Comparison of ENCODE assay signal across 10 cellular contexts in genomic region chr9:136656795-136657611, GRCh38. TPM values are rescaled to one million over a fixed set of nuclear protein-coding genes. Genes with fewer than 3 reads are reported as not detected.
DNase-seq lines count a peak whose midpoint lies in the region; ATAC-seq and TF ChIP-seq lines count a peak whose summit lies in the region.
"Had no signal": no experiment of that assay in that cellular context is flagged by ENCODE, and none has a peak within 500 bp of the region (broad histone marks: within the 10 kb centered on the region; RNA-seq: fewer than 3 reads in every experiment).

No MANE protein-coding gene starts in this region.

- H3K9me3 ChIP-seq in esophagus squamous epithelium (no peaks in the 10 kb centered on the region), sigmoid colon (no peaks in the 10 kb centered on the region)

- DNase-seq in NOMO-1 (lab: John Stamatoyannopoulos, UW; ENCODE audit: unreplicated experiment in 2 of 2) (peak; percentile 66 to 73), esophagus squamous epithelium (lab: John Stamatoyannopoulos, UW) (no peak), sigmoid colon (no peak)
- DNase-seq in activated naive CD4-positive, alpha-beta T cell treated with anti-CD3 and anti-CD28 coated beads, Interleukin-2, amount 50 U/mL, for 72 hours (ENCODE audit: low spot score in 2 of 2) = no peak
- DNase-seq: naive thymus-derived CD8-positive, alpha-beta T cell; NCI-H345; stimulated activated CD4-positive, alpha-beta T cell treated with anti-CD3 and anti-CD28 coated beads, Interleukin-12 subunit alpha, Interleukin-12 subunit beta, amount 100 ng/mL, for 4 hours had no signal

- intact Hi-C loops in esophagus squamous epithelium (cut with DNase I) = no loop called here
- intact Hi-C loops in sigmoid colon (cut with DNase I) = no loop called here

- TF ChIP-seq EP300 in Ishikawa (IDR thresholded peaks at IDR 0.05; ENCODE audit: borderline replicate concordance) (no peak), sigmoid colon (IDR thresholded peaks at IDR 0.05) (no peak)

- TF ChIP-seq CTCF in esophagus squamous epithelium (IDR thresholded peaks at IDR 0.05) (no peak), sigmoid colon (IDR thresholded peaks at IDR 0.05) (no peak)

- ATAC-seq in GM19467 (IDR thresholded peaks at IDR 0.05; ENCODE audit: unreplicated experiment) (no peak), HG03442 (IDR thresholded peaks at IDR 0.05; ENCODE audit: unreplicated experiment) (no peak)
- no peak for ATAC-seq in activated naive CD4-positive, alpha-beta T cell treated with anti-CD3 and anti-CD28 coated beads, Interleukin-2, amount 50 U/mL, for 72 hours
- ATAC-seq: naive thymus-derived CD8-positive, alpha-beta T cell had no signal

- peak overlapping the region in 2 of 4 donors; percentile 15 to 34 for H3K4me3 ChIP-seq in esophagus squamous epithelium
- peak overlapping the region in 1 of 4 donors; percentile 6 for H3K4me3 ChIP-seq in sigmoid colon

- H3K27me3 ChIP-seq in esophagus squamous epithelium (peaks cover 0 to 89% (median 2%) of the 10 kb centered on the region in 4 donors), sigmoid colon (peaks cover 3 to 52% (median 8%) of the 10 kb centered on the region in 3 donors)

- H3K4me1 ChIP-seq in esophagus squamous epithelium (peaks cover 0 to 60% (median 6%) of the 10 kb centered on the region in 3 donors), sigmoid colon (no peaks in the 10 kb centered on the region)

- H3K36me3 Mint-ChIP-seq in activated naive CD4-positive, alpha-beta T cell treated with anti-CD3 and anti-CD28 coated beads, Interleukin-2, amount 50 U/mL, for 72 hours = peaks cover 0 to 5% of the 10 kb centered on the region in 2 donors
- H3K36me3 Mint-ChIP-seq: naive thymus-derived CD8-positive, alpha-beta T cell had no signal

- TF ChIP-seq RAD21 in Ishikawa (IDR thresholded peaks at IDR 0.05; ENCODE audit: low read depth) = no peak

- TF ChIP-seq POLR2A in esophagus squamous epithelium (IDR thresholded peaks at IDR 0.05) (no peak), sigmoid colon (IDR thresholded peaks at IDR 0.05) (no peak)

- H3K27ac ChIP-seq in esophagus squamous epithelium = peak overlapping the region; percentile 31 to 84 (median 70)
- H3K27ac ChIP-seq in sigmoid colon = peak overlapping the region; percentile 48 to 67 (median 58)

- H3K9me3 Mint-ChIP-seq in activated naive CD4-positive, alpha-beta T cell treated with anti-CD3 and anti-CD28 coated beads, Interleukin-2, amount 50 U/mL, for 72 hours = no peaks in the 10 kb centered on the region
- H3K9me3 Mint-ChIP-seq: naive thymus-derived CD8-positive, alpha-beta T cell had no signal

- H3K36me3 ChIP-seq in esophagus squamous epithelium (no peaks in the 10 kb centered on the region), sigmoid colon (no peaks in the 10 kb centered on the region)

- no peak overlapping the region for H3K27ac Mint-ChIP-seq in activated naive CD4-positive, alpha-beta T cell treated with anti-CD3 and anti-CD28 coated beads, Interleukin-2, amount 50 U/mL, for 72 hours

- WGBS in esophagus squamous epithelium, 2 donors = 60% methylated on average over 2 of the region's 37 CpGs
- 38 to 52% methylated on average over 37 of the region's 37 CpGs for WGBS in sigmoid colon, 2 donors

TF ChIP-seq in Ishikawa, 13 proteins besides CTCF, POLR2A, EP300 and RAD21:
- TF ChIP-seq, protein P1, sequence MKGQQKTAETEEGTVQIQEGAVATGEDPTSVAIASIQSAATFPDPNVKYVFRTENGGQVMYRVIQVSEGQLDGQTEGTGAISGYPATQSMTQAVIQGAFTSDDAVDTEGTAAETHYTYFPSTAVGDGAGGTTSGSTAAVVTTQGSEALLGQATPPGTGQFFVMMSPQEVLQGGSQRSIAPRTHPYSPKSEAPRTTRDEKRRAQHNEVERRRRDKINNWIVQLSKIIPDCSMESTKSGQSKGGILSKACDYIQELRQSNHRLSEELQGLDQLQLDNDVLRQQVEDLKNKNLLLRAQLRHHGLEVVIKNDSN (IDR thresholded peaks at IDR 0.05) = 0 out of 2 replicates have a peak, but pooled peaks have one; percentile 33
- TF ChIP-seq ZBTB7A (IDR thresholded peaks at IDR 0.05; ENCODE audit: low read depth) = no peak
- TF ChIP-seq EGR1 (IDR thresholded peaks at IDR 0.05) = no peak
- no peak for TF ChIP-seq NFIC (IDR thresholded peaks at IDR 0.05)
- no peak for TF ChIP-seq YY1 (IDR thresholded peaks at IDR 0.05; ENCODE audit: low read depth)

RNA-seq across cellular contexts. Expression of gene EGFL7, which starts 5.7 kb away (rescaled TPM):
- 10 to 100 TPM in 2 of 4 donors, 1 to 10 TPM in 2; 5.2 to 41.2 (median 21.2) TPM for total RNA-seq in esophagus squamous epithelium
- total RNA-seq in sigmoid colon = 10 to 100 TPM; 31.0 to 75.6 (median 46.0) TPM
- 10 to 100 TPM in 2 of 3 donors, 1 to 10 TPM in 1; 6.0 to 43.5 (median 27.6) TPM for polyA plus RNA-seq in sigmoid colon
- 1 to 10 TPM in 1 of 2 donors, under 1 TPM in 1; 0.61 to 1.6 TPM for total RNA-seq in activated naive CD4-positive, alpha-beta T cell treated with anti-CD3 and anti-CD28 coated beads, Interleukin-2, amount 50 U/mL, for 72 hours

RNA-seq across cellular contexts. Expression of gene AGPAT2, which starts 30.3 kb away (rescaled TPM):
- total RNA-seq in esophagus squamous epithelium = 10 to 100 TPM; 66.2 to 80.6 (median 75.8) TPM
- 10 to 100 TPM; 28.0 to 62.4 (median 33.7) TPM for total RNA-seq in sigmoid colon
- polyA plus RNA-seq in sigmoid colon = 100 to 1,000 TPM in 2 of 3 donors, 10 to 100 TPM in 1; 92.5 to 345 (median 181) TPM
- total RNA-seq in activated naive CD4-positive, alpha-beta T cell treated with anti-CD3 and anti-CD28 coated beads, Interleukin-2, amount 50 U/mL, for 72 hours = 10 to 100 TPM in 1 of 2 donors, 1 to 10 TPM in 1; 7.4 to 18.9 TPM

RNA-seq across cellular contexts. Expression of gene DIPK1B, which starts 55.4 kb away (rescaled TPM):
- total RNA-seq in esophagus squamous epithelium = 1 to 10 TPM in 3 of 4 donors, under 1 TPM in 1; 0.48 to 6.3 (median 1.1) TPM
- 10 to 100 TPM in 3 of 4 donors, 1 to 10 TPM in 1; 9.6 to 18.3 (median 14.3) TPM for total RNA-seq in sigmoid colon
- 1 to 10 TPM in 1 of 3 donors, under 1 TPM in 2; 0.23 to 6.5 (median 0.60) TPM for polyA plus RNA-seq in sigmoid colon
- under 1 TPM in 1 of 2 donors, not detected in 1; 0.37 TPM for total RNA-seq in activated naive CD4-positive, alpha-beta T cell treated with anti-CD3 and anti-CD28 coated beads, Interleukin-2, amount 50 U/mL, for 72 hours

Comparison
In these comparisons a context has a peak if more than half of its experiments do, and no peak if none do; other contexts are left out.
1. DNase-seq: peak in NOMO-1 (2 of 2); none in esophagus squamous epithelium (single experiment), sigmoid colon (single experiment) and activated naive CD4-positive, alpha-beta T cell treated with anti-CD3 and anti-CD28 coated beads, Interleukin-2, amount 50 U/mL, for 72 hours (0 of 2).